ENCODE assay signal across 1 cellular context in genomic region chr9:75198436-75198835, GRCh38.
TF ChIP-seq lines count a peak whose summit lies in the region.

No MANE protein-coding gene starts in this region.

TF ChIP-seq in HepG2, 621 proteins besides CTCF, POLR2A, EP300 and RAD21 (continued from another document):
- TF ChIP-seq FOXA3 (CRISPR knock-in tag; IDR thresholded peaks at IDR 0.05) (no peak), ZNF644 (CRISPR knock-in tag; IDR thresholded peaks at IDR 0.05; ENCODE audit: low read depth) (0 out of 2 replicates have a peak, but pooled peaks have one; percentile 21), STAG1 (CRISPR knock-in tag; IDR thresholded peaks at IDR 0.05) (0 out of 2 replicates have a peak, but pooled peaks have one; percentile 29), ZNF318 (CRISPR knock-in tag; IDR thresholded peaks at IDR 0.05) (no peak), PRDM15 (CRISPR knock-in tag; IDR thresholded peaks at IDR 0.05) (peak; percentile 82), ZNF576 (CRISPR knock-in tag; IDR thresholded peaks at IDR 0.05) (no peak)
TF ChIP-seq in HepG2: peak in this region for 7.
